ENCODE assay signal across 20 cellular contexts in genomic region chr6:280775-281468, GRCh38.
"Had no signal": no experiment of that assay in that cellular context is flagged by ENCODE, and none has a peak within 500 bp of the region (broad histone marks: within the 10 kb centered on the region; RNA-seq: fewer than 3 reads in every experiment).

No MANE protein-coding gene starts in this region.

- H3K27ac ChIP-seq: colonic mucosa, esophagus squamous epithelium, pancreas, testis, tibial artery had no signal

- H3K4me3 ChIP-seq: colonic mucosa, esophagus squamous epithelium, pancreas, smooth muscle cell, testis, tibial artery had no signal

- H3K4me1 ChIP-seq: colonic mucosa, esophagus squamous epithelium, pancreas, testis, tibial artery had no signal

- ATAC-seq: left lobe of liver; naive thymus-derived CD8-positive, alpha-beta T cell; pancreas; sciatic nerve; stimulated activated memory B cell treated with anti-CD40 and anti-IgM and Interleukin-4, amounts not matched to agents 10 μg/mL and 1 μg/mL and 100 μg/mL, for 72 hours; stimulated activated naive CD8-positive, alpha-beta T cell treated with anti-CD3 and anti-CD28 coated beads, Interleukin-15, Interleukin-2, amounts not matched to agents 100 U/mL and 50 U/mL, for 24 hours had no signal

- H3K9me3 ChIP-seq: colonic mucosa, esophagus squamous epithelium, pancreas, testis, tibial artery had no signal

- DNase-seq: colonic mucosa; dermis blood vessel endothelial cell; effector memory CD4-positive, alpha-beta T cell; esophagus squamous epithelium; foreskin melanocyte; mesenchymal stem cell; naive thymus-derived CD8-positive, alpha-beta T cell; nephron progenitor cell; nucleus accumbens; pancreas; stimulated activated CD4-positive, alpha-beta T cell treated with anti-CD3 and anti-CD28 coated beads, Interleukin-2, amount 100 ng/mL, for 24 hours; stimulated activated CD4-positive, alpha-beta T cell treated with anti-CD3 and anti-CD28 coated beads, Interleukin-4, amount 100 ng/mL, for 4 hours; stimulated activated naive CD8-positive, alpha-beta T cell treated with anti-CD3 and anti-CD28 coated beads, Interleukin-15, Interleukin-2, amounts not matched to agents 100 U/mL and 50 U/mL, for 24 hours; substantia nigra; testis; tibial artery had no signal

- H3K36me3 ChIP-seq: colonic mucosa, esophagus squamous epithelium, pancreas, tibial artery had no signal

- H3K27me3 ChIP-seq: colonic mucosa, esophagus squamous epithelium, pancreas, testis had no signal
